Comparison of ENCODE assay signal across 17 cellular contexts in genomic region chr5:96151891-96152290, GRCh38.
A peak's percentile ranks its signal among the peaks of the same experiment; 100 is the strongest.
DNase-seq lines count a peak whose midpoint lies in the region; ATAC-seq and TF ChIP-seq lines count a peak whose summit lies in the region.
"Had no signal": no experiment of that assay in that cellular context is flagged by ENCODE, and none has a peak within 500 bp of the region (broad histone marks: within the 10 kb centered on the region; RNA-seq: fewer than 3 reads in every experiment).

No MANE protein-coding gene starts in this region.

- H3K4me3 ChIP-seq in RWPE2 (ENCODE audit: severe bottlenecking) (no peak overlapping the region), mesendoderm (ENCODE audit: low read length) (no peak overlapping the region), transverse colon (no peak overlapping the region)
- H3K4me3 ChIP-seq: breast epithelium, GM23248, spleen, upper lobe of left lung had no signal

- H4K8ac ChIP-seq in mesendoderm (ENCODE audit: low read depth, low read length): no peak overlapping the region

- H3K18ac ChIP-seq in mesendoderm (ENCODE audit: low read length): peak overlapping the region; percentile 65

- H3K4me1 ChIP-seq in RWPE2 (ENCODE audit: insufficient read depth, poor library complexity, severe bottlenecking) (peaks cover 45% of the 10 kb centered on the region), mesendoderm (ENCODE audit: control insufficient read depth, low read depth, low read length) (peaks cover 11% of the 10 kb centered on the region), transverse colon (no peaks in the 10 kb centered on the region)
- H3K4me1 ChIP-seq: breast epithelium, spleen, upper lobe of left lung had no signal

- H3K27ac ChIP-seq in RWPE2 (ENCODE audit: poor library complexity, severe bottlenecking) (peak overlapping the region; percentile 88), mesendoderm (ENCODE audit: low read depth, low read length) (no peak overlapping the region), transverse colon (no peak overlapping the region)
- H3K27ac ChIP-seq: breast epithelium, GM23248, spleen had no signal

- H2AK5ac ChIP-seq in mesendoderm (ENCODE audit: low read length): no peak overlapping the region

- no peaks in the 10 kb centered on the region for H3K27me3 Mint-ChIP-seq in glutamatergic neuron (ENCODE audit: unreplicated experiment)

- H3K36me3 ChIP-seq in RWPE2 (ENCODE audit: low read depth) (no peaks in the 10 kb centered on the region), mesendoderm (ENCODE audit: control insufficient read depth, insufficient read depth, low read length) (no peaks in the 10 kb centered on the region), transverse colon (no peaks in the 10 kb centered on the region)
- H3K36me3 ChIP-seq: breast epithelium, spleen, upper lobe of left lung had no signal

- H3K4ac ChIP-seq in mesendoderm (ENCODE audit: low read depth, low read length): peak overlapping the region; percentile 41

- intact Hi-C loops in transverse colon (cut with DNase I; ENCODE audit: low total_unique reads): no loop called here

- no peak overlapping the region for H3K9ac ChIP-seq in mesendoderm (ENCODE audit: low read length)
- H3K9ac ChIP-seq: GM23248 had no signal

- H3K9me3 ChIP-seq in RWPE2 (ENCODE audit: severe bottlenecking) (no peaks in the 10 kb centered on the region), transverse colon (no peaks in the 10 kb centered on the region)
- H3K9me3 ChIP-seq: breast epithelium, spleen, upper lobe of left lung had no signal

- DNase-seq in DMS53 (lab: John Stamatoyannopoulos, UW) (peak; percentile 20), DMS53 treated with DMSO at 0.1 percent for 48 hours (lab: John Stamatoyannopoulos, UW; ENCODE audit: unreplicated experiment) (no peak), RWPE2 (ENCODE audit: low spot score) (no peak), mesendoderm (no peak), hepatic stellate cell (ENCODE audit: low spot score) (no peak), glutamatergic neuron (no peak), transverse colon (no peak)
- DNase-seq: 8988T; activated CD4-positive, CD25-positive, alpha-beta regulatory T cell treated with anti-CD3 and anti-CD28 coated beads, Interleukin-2, amount 50 U/mL, for 72 hours; activated gamma-delta T cell; GM23248; NCI-H1694; NCI-H774; spleen had no signal

- no peak overlapping the region for H3K23ac ChIP-seq in mesendoderm (ENCODE audit: low read length)

- no peak for TF ChIP-seq EP300 in transverse colon (IDR thresholded peaks at IDR 0.05; ENCODE audit: low read depth)

- in situ Hi-C loops in transverse colon (cut with MboI; ENCODE audit: low pct_ligation_motif_present in 1 of 4, low pct_unique_long_range_greater_than_20kb in 1 of 4, low sequenced_read_pairs in 3 of 4): no loop called here

- no peak overlapping the region for H2BK15ac ChIP-seq in mesendoderm (replicated peaks; ENCODE audit: low read depth)

- H3K4me1 Mint-ChIP-seq in glutamatergic neuron (ENCODE audit: low read depth, unreplicated experiment): peaks cover 5% of the 10 kb centered on the region

- no peak overlapping the region for H2BK5ac ChIP-seq in mesendoderm (ENCODE audit: low read length)

- H3K56ac ChIP-seq in mesendoderm (ENCODE audit: low read length): no peak overlapping the region

- no CpG with 5 or more reads among the region's 2 CpGs for WGBS in mesendoderm (ENCODE audit: extremely low coverage, insufficient coverage, low lambda C conversion rate)
- 13 to 17% methylated on average over 2 of the region's 2 CpGs for WGBS in transverse colon (ENCODE audit: low coverage in 1 of 2), 2 donors

- H3K79me2 ChIP-seq in mesendoderm (ENCODE audit: control insufficient read depth, insufficient read depth, low read length): no peaks in the 10 kb centered on the region

- H3K79me1 ChIP-seq in mesendoderm (ENCODE audit: low read length): no peaks in the 10 kb centered on the region

- H3K27ac Mint-ChIP-seq in glutamatergic neuron (ENCODE audit: unreplicated experiment): no peak overlapping the region

- no peak overlapping the region for H3K4me2 ChIP-seq in mesendoderm (ENCODE audit: low read length)

- H3K27me3 ChIP-seq in RWPE2 (ENCODE audit: insufficient read depth, poor library complexity, severe bottlenecking) (no peaks in the 10 kb centered on the region), mesendoderm (ENCODE audit: insufficient read depth, low read length, poor library complexity) (no peaks in the 10 kb centered on the region), transverse colon (no peaks in the 10 kb centered on the region)
- H3K27me3 ChIP-seq: breast epithelium, spleen, upper lobe of left lung had no signal

- no peak overlapping the region for H4K5ac ChIP-seq in mesendoderm (ENCODE audit: low read length)

- no peaks in the 10 kb centered on the region for H3K9me3 Mint-ChIP-seq in glutamatergic neuron (ENCODE audit: unreplicated experiment)

- ATAC-seq in HG02623 (IDR thresholded peaks at IDR 0.05; ENCODE audit: unreplicated experiment) (peak; percentile 58), RWPE2 (ENCODE audit: low read depth) (peak; percentile 31; the same call in 2 of the 3 replicates)

- H3K4me3 Mint-ChIP-seq in glutamatergic neuron (ENCODE audit: unreplicated experiment): no peak overlapping the region

- TF ChIP-seq CTCF in RWPE2 (IDR thresholded peaks at IDR 0.05; ENCODE audit: poor library complexity, severe bottlenecking) (no peak), glutamatergic neuron (IDR thresholded peaks at IDR 0.05; ENCODE audit: partially characterized antibody, unreplicated experiment) (no peak), transverse colon (IDR thresholded peaks at IDR 0.05) (no peak)

- no peak overlapping the region for H2BK120ac ChIP-seq in mesendoderm (ENCODE audit: low read depth, low read length)

- H3K36me3 Mint-ChIP-seq in glutamatergic neuron (ENCODE audit: unreplicated experiment): no peaks in the 10 kb centered on the region

- no peak for TF ChIP-seq POLR2A in transverse colon (IDR thresholded peaks at IDR 0.05)
